In the genomic region with DNA sequence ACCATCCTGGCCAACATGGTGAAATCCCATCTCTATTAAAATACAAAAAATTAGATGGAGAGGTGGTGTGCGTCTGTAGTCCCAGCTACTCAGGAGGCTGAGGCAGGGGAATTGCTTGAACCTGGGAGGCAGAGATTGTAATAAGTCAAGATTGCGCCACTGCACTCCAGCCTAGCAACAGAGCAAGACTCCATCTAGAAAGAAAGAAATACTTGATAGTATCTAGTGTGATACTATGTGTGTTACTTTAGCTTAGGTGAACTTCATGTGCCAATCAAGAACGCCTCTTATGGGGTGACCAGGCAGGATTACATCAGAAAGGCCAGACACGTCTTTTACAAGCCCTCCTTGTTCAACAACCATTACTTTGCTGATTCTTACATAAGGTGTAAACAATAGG, we compare ENCODE assay signal across 35 cellular contexts.
"Had no signal": no experiment of that assay in that cellular context is flagged by ENCODE, and none has a peak within 500 bp of the region (broad histone marks: within the 10 kb centered on the region; RNA-seq: fewer than 3 reads in every experiment).

No MANE protein-coding gene starts in this region.

- DNase-seq: activated B cell treated with CpG ODN at 0.5 μM for 24 hours; activated CD4-positive, alpha-beta memory T cell treated with anti-CD3 and anti-CD28 coated beads for 36 hours; activated CD4-positive, alpha-beta T cell treated with anti-CD3 and anti-CD28 coated beads for 4 hours; activated CD4-positive, alpha-beta T cell treated with anti-CD3 and anti-CD28 coated beads, Interleukin-2, amount 10 ng/mL, durations not matched to agents 24 days and 14 days; activated CD4-positive, alpha-beta T cell treated with anti-CD3 and anti-CD28 coated beads, Interleukin-2, amount 50 U/mL, for 1 hour; activated CD4-positive, alpha-beta T cell treated with anti-CD3 and anti-CD28 coated beads, Interleukin-2, amount 50 U/mL, for 4 hours; activated CD4-positive, CD25-positive, alpha-beta regulatory T cell treated with anti-CD3 and anti-CD28 coated beads, Interleukin-2, amount 50 U/mL, for 72 hours; activated CD8-positive, alpha-beta memory T cell treated with anti-CD3 and anti-CD28 coated beads, Interleukin-2, amount 50 U/mL, for 4 hours; activated CD8-positive, alpha-beta T cell treated with anti-CD3 and anti-CD28 coated beads for 36 hours; activated effector memory CD4-positive, alpha-beta T cell treated with anti-CD3 and anti-CD28 coated beads, Interleukin-2, amount 50 U/mL, for 16 hours; activated gamma-delta T cell treated with Interleukin-2 at 50 U/mL for 16 hours; activated naive CD4-positive, alpha-beta T cell; activated naive CD4-positive, alpha-beta T cell treated with anti-CD3 and anti-CD28 coated beads, Interleukin-2, amount 10 ng/mL, durations not matched to agents 7 days and 5 days; activated naive CD8-positive, alpha-beta T cell treated with anti-CD3 and anti-CD28 coated beads, Interleukin-2, amount 10 ng/mL, durations not matched to agents 7 days and 5 days; activated naive CD8-positive, alpha-beta T cell treated with anti-CD3 and anti-CD28 coated beads, Interleukin-2, amount 50 U/mL, for 24 hours; activated T-cell treated with anti-CD3 and anti-CD28 coated beads for 4 hours; activated T-cell treated with anti-CD3 and anti-CD28 coated beads, Interleukin-2, amount 50 U/mL, for 1 hour; activated T-cell treated with anti-CD3 and anti-CD28 coated beads, Interleukin-2, amount 50 U/mL, for 4 hours; activated T-cell treated with anti-CD3 and anti-CD28 coated beads, Interleukin-2, amount 50 U/mL, for 72 hours; amniotic stem cell; aorta; body of pancreas; brain microvascular endothelial cell; central memory CD4-positive, alpha-beta T cell; T-helper 1 cell; T-helper 2 cell; T-helper 9 cell had no signal

- ATAC-seq: activated CD8-positive, alpha-beta T cell treated with anti-CD3 and anti-CD28 coated beads for 36 hours; activated naive CD8-positive, alpha-beta T cell treated with anti-CD3 and anti-CD28 coated beads, Interleukin-2, amount 50 U/mL, for 24 hours; activated T-cell treated with anti-CD3 and anti-CD28 coated beads, Interleukin-2, amount 50 U/mL, for 4 hours; activated T-cell treated with anti-CD3 and anti-CD28 coated beads, Interleukin-2, amount 50 U/mL, for 72 hours; activated T-helper 17 cell treated with anti-CD3 and anti-CD28 coated beads, Interleukin-2, amount 50 U/mL, for 72 hours; body of pancreas had no signal

- H3K36me3 ChIP-seq: brain microvascular endothelial cell, breast epithelium had no signal

- H3K4me3 ChIP-seq: body of pancreas, breast epithelium had no signal

- H3K4me1 ChIP-seq: body of pancreas, breast epithelium had no signal

- H3K36me3 Mint-ChIP-seq: activated CD4-positive, alpha-beta memory T cell treated with anti-CD3 and anti-CD28 coated beads for 36 hours; activated naive CD4-positive, alpha-beta T cell treated with anti-CD3 and anti-CD28 coated beads, Interleukin-2, amount 10 ng/mL, durations not matched to agents 7 days and 5 days; activated naive CD4-positive, alpha-beta T cell treated with anti-CD3 and anti-CD28 coated beads, Interleukin-2, amount 50 U/mL, for 24 hours; activated naive CD8-positive, alpha-beta T cell; activated naive CD8-positive, alpha-beta T cell treated with anti-CD3 and anti-CD28 coated beads, Interleukin-2, amount 10 ng/mL, durations not matched to agents 7 days and 5 days had no signal

- H3K4me1 Mint-ChIP-seq: activated B cell treated with CpG ODN at 0.5 μM for 24 hours; activated CD4-positive, alpha-beta T cell treated with anti-CD3 and anti-CD28 coated beads, Interleukin-2, amount 10 ng/mL, durations not matched to agents 24 days and 14 days; activated naive CD4-positive, alpha-beta T cell treated with anti-CD3 and anti-CD28 coated beads, Interleukin-2, amount 10 ng/mL, durations not matched to agents 7 days and 5 days; activated naive CD4-positive, alpha-beta T cell treated with anti-CD3 and anti-CD28 coated beads, Interleukin-2, amount 50 U/mL, for 24 hours; activated naive CD8-positive, alpha-beta T cell treated with anti-CD3 and anti-CD28 coated beads, Interleukin-2, amount 10 ng/mL, durations not matched to agents 7 days and 5 days; activated naive CD8-positive, alpha-beta T cell treated with anti-CD3 and anti-CD28 coated beads, Interleukin-2, amount 50 U/mL, for 24 hours; activated T-helper 17 cell treated with anti-CD3 and anti-CD28 coated beads, Interleukin-2, amount 50 U/mL, for 72 hours had no signal

- H3K27ac Mint-ChIP-seq: activated B cell treated with CpG ODN at 0.5 μM for 24 hours; activated CD4-positive, alpha-beta memory T cell treated with anti-CD3 and anti-CD28 coated beads for 36 hours; activated CD4-positive, alpha-beta T cell treated with anti-CD3 and anti-CD28 coated beads, Interleukin-2, amount 10 ng/mL, durations not matched to agents 24 days and 14 days; activated CD8-positive, alpha-beta T cell treated with anti-CD3 and anti-CD28 coated beads for 36 hours; activated naive CD4-positive, alpha-beta T cell treated with anti-CD3 and anti-CD28 coated beads, Interleukin-2, amount 10 ng/mL, durations not matched to agents 7 days and 5 days; activated naive CD4-positive, alpha-beta T cell treated with anti-CD3 and anti-CD28 coated beads, Interleukin-2, amount 50 U/mL, for 24 hours; activated naive CD8-positive, alpha-beta T cell; activated naive CD8-positive, alpha-beta T cell treated with anti-CD3 and anti-CD28 coated beads, Interleukin-2, amount 10 ng/mL, durations not matched to agents 7 days and 5 days; activated naive CD8-positive, alpha-beta T cell treated with anti-CD3 and anti-CD28 coated beads, Interleukin-2, amount 50 U/mL, for 24 hours; activated T-cell treated with anti-CD3 and anti-CD28 coated beads, Interleukin-2, amount 50 U/mL, for 72 hours; activated T-helper 1 cell treated with anti-CD3 and anti-CD28 coated beads, Interleukin-12 subunit alpha, Interleukin-12 subunit beta, Interleukin-2, Interleukin-4 antibody, amounts not matched to agents 30 ng/mL and 10 ng/mL and 1 ng/mL, durations not matched to agents 14 hours and 24 hours and 36 hours; activated T-helper 17 cell treated with anti-CD3 and anti-CD28 coated beads, Interleukin-2, amount 50 U/mL, for 72 hours; T-helper 1 cell treated with Interleukin-12 subunit alpha and Interleukin-12 subunit beta and Interleukin-4 antibody, amounts not matched to agents 30 μg/mL and 1 μg/mL, for 36 hours; T-helper 2 cell treated with Interferon-gamma antibody and Interleukin-4, amounts not matched to agents 5 μg/mL and 100 μg/mL, for 36 hours had no signal

- H3K27me3 Mint-ChIP-seq: activated CD8-positive, alpha-beta T cell treated with anti-CD3 and anti-CD28 coated beads for 36 hours had no signal

- H3K9me3 ChIP-seq: body of pancreas, breast epithelium had no signal

- H3K27ac ChIP-seq: body of pancreas, brain microvascular endothelial cell, breast epithelium, VCaP had no signal

- H3K9me3 Mint-ChIP-seq: activated CD4-positive, alpha-beta memory T cell treated with anti-CD3 and anti-CD28 coated beads for 36 hours; activated CD4-positive, alpha-beta T cell treated with anti-CD3 and anti-CD28 coated beads, Interleukin-2, amount 10 ng/mL, durations not matched to agents 24 days and 14 days; activated CD8-positive, alpha-beta T cell treated with anti-CD3 and anti-CD28 coated beads for 36 hours; activated naive CD4-positive, alpha-beta T cell treated with anti-CD3 and anti-CD28 coated beads, Interleukin-2, amount 10 ng/mL, durations not matched to agents 7 days and 5 days; activated naive CD4-positive, alpha-beta T cell treated with anti-CD3 and anti-CD28 coated beads, Interleukin-2, amount 50 U/mL, for 24 hours; activated naive CD8-positive, alpha-beta T cell treated with anti-CD3 and anti-CD28 coated beads, Interleukin-2, amount 10 ng/mL, durations not matched to agents 7 days and 5 days; activated naive CD8-positive, alpha-beta T cell treated with anti-CD3 and anti-CD28 coated beads, Interleukin-2, amount 50 U/mL, for 24 hours; activated T-cell treated with anti-CD3 and anti-CD28 coated beads, Interleukin-2, amount 50 U/mL, for 4 hours; activated T-cell treated with anti-CD3 and anti-CD28 coated beads, Interleukin-2, amount 50 U/mL, for 72 hours; activated T-helper 1 cell treated with anti-CD3 and anti-CD28 coated beads, Interleukin-12 subunit alpha, Interleukin-12 subunit beta, Interleukin-2, Interleukin-4 antibody, amounts not matched to agents 30 ng/mL and 10 ng/mL and 1 ng/mL, durations not matched to agents 14 hours and 24 hours and 36 hours; activated T-helper 17 cell treated with anti-CD3 and anti-CD28 coated beads, Interleukin-2, amount 50 U/mL, for 72 hours; T-helper 1 cell treated with Interleukin-12 subunit alpha and Interleukin-12 subunit beta and Interleukin-4 antibody, amounts not matched to agents 30 μg/mL and 1 μg/mL, for 36 hours; T-helper 2 cell treated with Interferon-gamma antibody and Interleukin-4, amounts not matched to agents 5 μg/mL and 100 μg/mL, for 36 hours had no signal

- H3K27me3 ChIP-seq: body of pancreas, brain microvascular endothelial cell, breast epithelium had no signal

- H3K4me3 Mint-ChIP-seq: activated B cell treated with CpG ODN at 0.5 μM for 24 hours; activated CD4-positive, alpha-beta memory T cell treated with anti-CD3 and anti-CD28 coated beads for 36 hours; activated CD4-positive, alpha-beta T cell treated with anti-CD3 and anti-CD28 coated beads, Interleukin-2, amount 10 ng/mL, durations not matched to agents 24 days and 14 days; activated CD8-positive, alpha-beta T cell treated with anti-CD3 and anti-CD28 coated beads for 36 hours; activated naive CD4-positive, alpha-beta T cell treated with anti-CD3 and anti-CD28 coated beads, Interleukin-2, amount 10 ng/mL, durations not matched to agents 7 days and 5 days; activated naive CD4-positive, alpha-beta T cell treated with anti-CD3 and anti-CD28 coated beads, Interleukin-2, amount 50 U/mL, for 24 hours; activated naive CD8-positive, alpha-beta T cell; activated naive CD8-positive, alpha-beta T cell treated with anti-CD3 and anti-CD28 coated beads, Interleukin-2, amount 10 ng/mL, durations not matched to agents 7 days and 5 days; activated naive CD8-positive, alpha-beta T cell treated with anti-CD3 and anti-CD28 coated beads, Interleukin-2, amount 50 U/mL, for 24 hours; activated T-cell treated with anti-CD3 and anti-CD28 coated beads, Interleukin-2, amount 50 U/mL, for 4 hours; activated T-cell treated with anti-CD3 and anti-CD28 coated beads, Interleukin-2, amount 50 U/mL, for 72 hours; activated T-helper 1 cell treated with anti-CD3 and anti-CD28 coated beads, Interleukin-12 subunit alpha, Interleukin-12 subunit beta, Interleukin-2, Interleukin-4 antibody, amounts not matched to agents 30 ng/mL and 10 ng/mL and 1 ng/mL, durations not matched to agents 14 hours and 24 hours and 36 hours; activated T-helper 17 cell treated with anti-CD3 and anti-CD28 coated beads, Interleukin-2, amount 50 U/mL, for 72 hours; T-helper 1 cell treated with Interleukin-12 subunit alpha and Interleukin-12 subunit beta and Interleukin-4 antibody, amounts not matched to agents 30 μg/mL and 1 μg/mL, for 36 hours; T-helper 2 cell treated with Interferon-gamma antibody and Interleukin-4, amounts not matched to agents 5 μg/mL and 100 μg/mL, for 36 hours had no signal
